In genomic region chr5:68239485-68239884, GRCh38 we compare ENCODE assay signal across 8 cellular contexts. TPM values are rescaled to one million over a fixed set of nuclear protein-coding genes. Genes with fewer than 3 reads are reported as not detected.
DNase-seq lines count a peak whose midpoint lies in the region; ATAC-seq and TF ChIP-seq lines count a peak whose summit lies in the region.

No MANE protein-coding gene starts in this region.

- H3K4me1 ChIP-seq in OCI-LY1 (ENCODE audit: insufficient read depth, low read length, severe bottlenecking) = peaks cover 80% of the 10 kb centered on the region
- H3K4me1 ChIP-seq in vagina = peaks cover 96% of the 10 kb centered on the region

- no peaks in the 10 kb centered on the region; the same call in 1 of the 2 replicates for H3F3A ChIP-seq in OCI-LY1 (ENCODE audit: insufficient read depth, low read length)

- DNase-seq in GM06990 (ENCODE audit: extremely low read depth, insufficient read length) = peak; percentile 58
- DNase-seq in activated T-helper 1 cell treated with anti-CD3 and anti-CD28 coated beads, Interleukin-2, amount 50 U/mL, for 16 hours (ENCODE audit: low read depth in 1 of 2, low spot score in 1 of 2) = peak; percentile 52 to 62
- peak; percentile 80 for DNase-seq in glomerular visceral epithelial cell (ENCODE audit: extremely low spot score)
- DNase-seq in sciatic nerve (ENCODE audit: low spot score) = peak; percentile 86
- no peak for DNase-seq in vagina (ENCODE audit: extremely low spot score in 2 of 2)
- DNase-seq in iPS-NIHi7 (ENCODE audit: extremely low spot score) = no peak

- peaks cover 54% of the 10 kb centered on the region for H3K79me2 ChIP-seq in OCI-LY1 (ENCODE audit: insufficient read depth, low read length)

- no peak for TF ChIP-seq POLR2A in vagina (IDR thresholded peaks at IDR 0.05)

- peak overlapping the region; percentile 87 for H3K27ac ChIP-seq in OCI-LY1 (ENCODE audit: low read depth, low read length, poor library complexity, severe bottlenecking)
- H3K27ac ChIP-seq in vagina = peak overlapping the region; percentile 63

- peak overlapping the region; percentile 67 for H3K4me2 ChIP-seq in OCI-LY1 (ENCODE audit: low read length)

- H4K20me1 ChIP-seq in OCI-LY1 (ENCODE audit: insufficient read depth, low read length) = no peaks in the 10 kb centered on the region

- peak; percentile 85 for ATAC-seq in HG02623 (IDR thresholded peaks at IDR 0.05; ENCODE audit: unreplicated experiment)
- ATAC-seq in sciatic nerve = peak; percentile 90

- H3K4me3 ChIP-seq in GM06990 (replicated peaks; ENCODE audit: low read depth, low read length) (no peak overlapping the region), OCI-LY1 (ENCODE audit: low read depth, low read length, poor library complexity, severe bottlenecking) (peak overlapping the region; percentile 30), vagina (peak overlapping the region in 1 of 2 donors; percentile 1)

- H3K9me3 ChIP-seq in OCI-LY1 (ENCODE audit: low read length) = no peaks in the 10 kb centered on the region
- no peaks in the 10 kb centered on the region for H3K9me3 ChIP-seq in vagina

- H3K27me3 ChIP-seq in GM06990 (replicated peaks; ENCODE audit: control insufficient read depth, insufficient read depth, low read length) (no peaks in the 10 kb centered on the region), OCI-LY1 (ENCODE audit: insufficient read depth, low read length) (no peaks in the 10 kb centered on the region), vagina (no peaks in the 10 kb centered on the region)

- H3K36me3 ChIP-seq in GM06990 (ENCODE audit: control insufficient read depth, insufficient read depth, low read length) (no peaks in the 10 kb centered on the region), OCI-LY1 (ENCODE audit: insufficient read depth, low read length) (no peaks in the 10 kb centered on the region), vagina (peaks cover 0 to 13% of the 10 kb centered on the region in 2 donors)

- intact Hi-C loops in sciatic nerve (cut with DNase I) = no loop called here
- intact Hi-C loops in vagina (cut with DNase I) = no loop called here

- H3K9me2 ChIP-seq in OCI-LY1 (ENCODE audit: low read depth, low read length) = no peaks in the 10 kb centered on the region

- peak overlapping the region; percentile 8; the same call in 1 of the 2 replicates for H3K9ac ChIP-seq in OCI-LY1 (ENCODE audit: low read length)

- no peak overlapping the region for H2AFZ ChIP-seq in OCI-LY1 (ENCODE audit: low read length)

- no peak for TF ChIP-seq CTCF in GM06990 (IDR thresholded peaks at IDR 0.05; ENCODE audit: insufficient read depth, low read length, poor library complexity, severe bottlenecking)
- TF ChIP-seq CTCF in OCI-LY1 (IDR thresholded peaks at IDR 0.05; ENCODE audit: low read length) = no peak
- no peak for TF ChIP-seq CTCF in vagina (IDR thresholded peaks at IDR 0.05)

RNA-seq across cellular contexts. Expression of gene PIK3R1, which starts 23.9 kb away (rescaled TPM):
- total RNA-seq in sciatic nerve (288 TPM), vagina (134 TPM)

Comparison
In these comparisons a context has a peak if more than half of its experiments do, and no peak if none do; other contexts are left out.
1. DNase-seq: peak in GM06990 (single experiment), activated T-helper 1 cell treated with anti-CD3 and anti-CD28 coated beads, Interleukin-2, amount 50 U/mL, for 16 hours (2 of 2), glomerular visceral epithelial cell (single experiment) and sciatic nerve (single experiment); none in vagina (0 of 2) and iPS-NIHi7 (single experiment).